ENCODE assay signal across 29 cellular contexts in genomic region chr12:60630796-60631195, GRCh38.
"Had no signal": no experiment of that assay in that cellular context is flagged by ENCODE, and none has a peak within 500 bp of the region (broad histone marks: within the 10 kb centered on the region; RNA-seq: fewer than 3 reads in every experiment).

No MANE protein-coding gene starts in this region.

- H3K27ac Mint-ChIP-seq: memory B cell; naive thymus-derived CD4-positive, alpha-beta T cell had no signal

- H3K36me3 ChIP-seq: esophagus squamous epithelium, gastrocnemius medialis, heart right ventricle, left lung had no signal

- H3K4me1 Mint-ChIP-seq: memory B cell; naive thymus-derived CD4-positive, alpha-beta T cell had no signal

- H3K27me3 Mint-ChIP-seq: memory B cell; naive thymus-derived CD4-positive, alpha-beta T cell had no signal

- H3K9me3 ChIP-seq: esophagus squamous epithelium, gastrocnemius medialis, left lung had no signal

- ATAC-seq: esophagus mucosa; gastrocnemius medialis; heart right ventricle; left cardiac atrium; left lung; left ventricle myocardium superior; naive thymus-derived CD4-positive, alpha-beta T cell had no signal

- H3K4me3 ChIP-seq: coronary artery, dorsolateral prefrontal cortex, esophagus squamous epithelium, gastrocnemius medialis, heart right ventricle, left lung, lung had no signal

- H3K27ac ChIP-seq: coronary artery, dorsolateral prefrontal cortex, epithelial cell of prostate, esophagus squamous epithelium, gastrocnemius medialis, heart right ventricle, left lung had no signal

- H3K4me1 ChIP-seq: esophagus squamous epithelium, gastrocnemius medialis, heart right ventricle, left lung had no signal

- H3K36me3 Mint-ChIP-seq: memory B cell; naive thymus-derived CD4-positive, alpha-beta T cell had no signal

- H3K4me3 Mint-ChIP-seq: memory B cell; naive thymus-derived CD4-positive, alpha-beta T cell had no signal

- FAIRE-seq: colon, endothelial cell of umbilical vein, islet of Langerhans, keratinocyte had no signal

- H3K27me3 ChIP-seq: dorsolateral prefrontal cortex, esophagus squamous epithelium, gastrocnemius medialis, heart right ventricle, left lung had no signal

- DNase-seq: dermis blood vessel endothelial cell; dorsolateral prefrontal cortex; effector CD4-positive, alpha-beta T cell; effector memory CD4-positive, alpha-beta T cell; erythroblast; esophagus squamous epithelium; foreskin fibroblast; foreskin melanocyte; gastrocnemius medialis; glutamatergic neuron; head of caudate nucleus; heart right ventricle; hippocampal formation; left cardiac atrium; left lung; left ventricle myocardium superior; mammary epithelial cell; mesendoderm; midbrain; naive thymus-derived CD4-positive, alpha-beta T cell had no signal
